Comparison of ENCODE assay signal across 8 cellular contexts in the genomic region with DNA sequence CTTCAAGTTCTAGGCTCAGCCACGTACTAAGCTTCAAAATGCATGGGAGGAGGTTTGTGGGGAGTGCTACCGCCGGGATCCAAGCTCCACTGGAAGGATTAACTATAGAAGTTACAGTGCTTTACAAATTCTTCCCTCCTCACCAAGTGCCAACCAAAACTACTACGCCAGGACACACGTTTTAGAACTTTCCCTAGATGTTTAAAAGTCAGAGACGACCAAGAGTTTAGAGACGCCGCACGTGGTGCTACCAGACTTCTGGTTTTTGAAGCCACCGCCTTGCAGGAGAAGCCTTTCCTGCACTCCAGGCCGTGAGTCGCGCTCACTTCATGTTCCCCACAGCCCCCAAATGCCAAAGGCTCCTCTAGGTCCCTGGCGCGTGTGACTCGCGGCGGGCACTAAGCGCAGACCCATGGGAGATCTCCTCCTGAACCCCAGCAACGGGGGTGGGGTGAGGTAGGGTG. TPM values are rescaled to one million over a fixed set of nuclear protein-coding genes. Genes with fewer than 3 reads are reported as not detected.
A peak's percentile ranks its signal among the peaks of the same experiment; 100 is the strongest.
DNase-seq lines count a peak whose midpoint lies in the region; ATAC-seq and TF ChIP-seq lines count a peak whose summit lies in the region.

No MANE protein-coding gene starts in this region.

- H3K4me1 Mint-ChIP-seq in T-helper 17 cell: peaks cover 21% of the 10 kb centered on the region

- H3K79me2 ChIP-seq in DOHH2 (ENCODE audit: control insufficient read depth, low read length) (peaks cover 67% of the 10 kb centered on the region), mesendoderm (ENCODE audit: control insufficient read depth, insufficient read depth, low read length) (peaks cover 38% of the 10 kb centered on the region)

- H3K23ac ChIP-seq in mesendoderm (ENCODE audit: low read length): no peak overlapping the region

- no peaks in the 10 kb centered on the region for H3K9me2 ChIP-seq in DOHH2 (replicated peaks; ENCODE audit: control insufficient read depth, low read length)

- no peak overlapping the region for H3K18ac ChIP-seq in mesendoderm (ENCODE audit: low read length)

- peaks cover 4% of the 10 kb centered on the region for H3K36me3 Mint-ChIP-seq in T-helper 17 cell (ENCODE audit: low read depth)

- H3K27me3 Mint-ChIP-seq in T-helper 17 cell: no peaks in the 10 kb centered on the region

- H3K27ac Mint-ChIP-seq in T-helper 17 cell: peak overlapping the region; percentile 99

- no peaks in the 10 kb centered on the region for H3K79me1 ChIP-seq in mesendoderm (ENCODE audit: low read length)

- H3K36me3 ChIP-seq in DOHH2 (ENCODE audit: control insufficient read depth, low read length): peaks cover 15% of the 10 kb centered on the region
- no peaks in the 10 kb centered on the region for H3K36me3 ChIP-seq in endocrine pancreas (ENCODE audit: control insufficient read depth, insufficient read depth, low read length)
- H3K36me3 ChIP-seq in mesendoderm (ENCODE audit: control insufficient read depth, insufficient read depth, low read length): no peaks in the 10 kb centered on the region
- H3K36me3 ChIP-seq in aorta (ENCODE audit: control insufficient read depth in 1 of 2, insufficient read depth in 2 of 2, low read length in 1 of 2): no peaks in the 10 kb centered on the region

- H2AK5ac ChIP-seq in mesendoderm (ENCODE audit: low read length): no peak overlapping the region

- no peak overlapping the region for H2BK5ac ChIP-seq in mesendoderm (ENCODE audit: low read length)

- H3K27ac ChIP-seq in DOHH2 (ENCODE audit: low read depth, low read length) (peak overlapping the region; percentile 79), mesendoderm (ENCODE audit: low read depth, low read length) (peak overlapping the region; percentile 71), aorta (ENCODE audit: low read depth in 1 of 2, low read length in 2 of 2) (peak overlapping the region in 1 of 2 donors; percentile 80)

- intact Hi-C loops in aorta (cut with DNase I): loop anchor here in 1 of 2 donors (2.0 to 5.0 kb wide), 2 partner anchors 21 to 384 kb away; a partner anchor contains a TSS

- H3K4me1 ChIP-seq in DOHH2 (ENCODE audit: control insufficient read depth, low read length) (peaks cover 38% of the 10 kb centered on the region), endocrine pancreas (ENCODE audit: control insufficient read depth, insufficient read depth, low read length) (no peaks in the 10 kb centered on the region), mesendoderm (ENCODE audit: control insufficient read depth, low read depth, low read length) (no peaks in the 10 kb centered on the region), aorta (ENCODE audit: control insufficient read depth in 1 of 2, insufficient read depth in 2 of 2, low read length in 2 of 2) (no peaks in the 10 kb centered on the region)

- H3K27me3 ChIP-seq in DOHH2 (ENCODE audit: control insufficient read depth, low read length) (no peaks in the 10 kb centered on the region), endocrine pancreas (ENCODE audit: control insufficient read depth, insufficient read depth, low read length) (no peaks in the 10 kb centered on the region), mesendoderm (ENCODE audit: insufficient read depth, low read length, poor library complexity) (no peaks in the 10 kb centered on the region), aorta (ENCODE audit: control insufficient read depth in 1 of 2, insufficient read depth in 2 of 2, low read length in 1 of 2) (no peaks in the 10 kb centered on the region)

- peaks cover 3% of the 10 kb centered on the region; the same call in 1 of the 2 replicates for H4K20me1 ChIP-seq in DOHH2 (ENCODE audit: control insufficient read depth, insufficient read depth, low read depth, low read length)

- no peak overlapping the region for H2BK120ac ChIP-seq in mesendoderm (ENCODE audit: low read depth, low read length)

- H3K9me3 ChIP-seq in DOHH2 (ENCODE audit: control insufficient read depth, insufficient read depth, low read length): no peaks in the 10 kb centered on the region
- H3K9me3 ChIP-seq in T-helper 17 cell (ENCODE audit: control insufficient read depth, low read length, poor library complexity, severe bottlenecking): no peaks in the 10 kb centered on the region
- H3K9me3 ChIP-seq in endocrine pancreas (ENCODE audit: control insufficient read depth, low read length): no peaks in the 10 kb centered on the region
- no peaks in the 10 kb centered on the region for H3K9me3 ChIP-seq in aorta (ENCODE audit: control insufficient read depth, low read length)

- WGBS in mesendoderm (ENCODE audit: extremely low coverage, insufficient coverage, low lambda C conversion rate): no CpG with 5 or more reads among the region's 20 CpGs
- WGBS in aorta, 2 donors: 0 to 1% methylated on average over 20 of the region's 20 CpGs

- DNase-seq in T-helper 17 cell: no peak
- peak; percentile 59 for DNase-seq in mesendoderm
- peak in 1 of 2 donors; percentile 63 for DNase-seq in aorta
- DNase-seq in effector CD8-positive, alpha-beta T cell (lab: John Stamatoyannopoulos, UW): no peak
- no peak for DNase-seq in GM10266 (ENCODE audit: extremely low spot score)

- ATAC-seq in HG03045 (IDR thresholded peaks at IDR 0.05; ENCODE audit: unreplicated experiment) (peak; percentile 10), T-helper 17 cell (peak; percentile 8), aorta (ENCODE audit: low FRiP score) (peak; percentile 45)

- H2BK15ac ChIP-seq in mesendoderm (replicated peaks; ENCODE audit: low read depth): no peak overlapping the region

- no peak for TF ChIP-seq CTCF in DOHH2 (IDR thresholded peaks at IDR 0.05; ENCODE audit: low read depth, low read length, poor library complexity, severe bottlenecking)
- TF ChIP-seq CTCF in GM10266 (IDR thresholded peaks at IDR 0.05; ENCODE audit: control insufficient read depth, insufficient read depth, low read depth, missing control alignments): no peak

- peak overlapping the region; percentile 96 for H3K56ac ChIP-seq in mesendoderm (ENCODE audit: low read length)

- peaks cover 20% of the 10 kb centered on the region for H3F3A ChIP-seq in DOHH2 (ENCODE audit: control insufficient read depth, insufficient read depth)

- peak overlapping the region; percentile 92 for H3K4me3 Mint-ChIP-seq in T-helper 17 cell

- peak overlapping the region; percentile 85 for H3K9ac ChIP-seq in endocrine pancreas (ENCODE audit: control insufficient read depth, insufficient read depth, low read length)
- H3K9ac ChIP-seq in mesendoderm (ENCODE audit: low read length): peak overlapping the region; percentile 98

- no peak overlapping the region for H4K8ac ChIP-seq in mesendoderm (ENCODE audit: low read depth, low read length)

- peak overlapping the region; percentile 87 for H3K4me3 ChIP-seq in DOHH2 (ENCODE audit: low read length)
- H3K4me3 ChIP-seq in endocrine pancreas (ENCODE audit: control insufficient read depth, insufficient read depth, low read length): peak overlapping the region; percentile 81
- H3K4me3 ChIP-seq in mesendoderm (ENCODE audit: low read length): peak overlapping the region; percentile 88
- peak overlapping the region; percentile 53 to 62 for H3K4me3 ChIP-seq in aorta (ENCODE audit: low read length in 2 of 2)

- H4K5ac ChIP-seq in mesendoderm (ENCODE audit: low read length): no peak overlapping the region

- H3K4me2 ChIP-seq in DOHH2 (ENCODE audit: low read length): peak overlapping the region; percentile 86
- H3K4me2 ChIP-seq in mesendoderm (ENCODE audit: low read length): peak overlapping the region; percentile 51

- no peak overlapping the region for H3K4ac ChIP-seq in mesendoderm (ENCODE audit: low read depth, low read length)

RNA-seq across cellular contexts. Expression of a gene that starts 0.7 kb away (rescaled TPM):
- total RNA-seq in T-helper 17 cell (100 to 1,000 TPM; 120 to 148 TPM), aorta (10 to 100 TPM; 82.8 to 84.8 TPM)
- polyA plus RNA-seq in mesendoderm (2013, experiment 1 of 2): 197 TPM
- 198 TPM for polyA plus RNA-seq in mesendoderm (2013, experiment 2 of 2)
- 100 to 1,000 TPM in 1 of 2 donors, 10 to 100 TPM in 1; 99.8 to 105 TPM for polyA plus RNA-seq in aorta

RNA-seq across cellular contexts. Expression of a gene that starts 11.4 kb away (rescaled TPM):
- total RNA-seq in T-helper 17 cell (10 to 100 TPM; 53.8 to 60.9 TPM), aorta (1 to 10 TPM; 1.4 to 2.0 TPM)
- 0.38 TPM for polyA plus RNA-seq in mesendoderm (2013, experiment 1 of 2)
- 0.31 TPM for polyA plus RNA-seq in mesendoderm (2013, experiment 2 of 2)
- polyA plus RNA-seq in aorta: under 1 TPM in 1 of 2 donors, not detected in 1; 0.49 TPM

Comparison
In these comparisons a context has a peak if more than half of its experiments do, and no peak if none do; other contexts are left out.
1. RNA of a gene that starts 11.4 kb away (total RNA-seq): 53.8 to 60.9 TPM in T-helper 17 cell; 1.4 to 2.0 TPM in aorta; every median in the first group is over 10 times any median in the second.
2. Peak in every context shown above with its lines, with median percentiles within 50 percentile points of each other: H3K4me3 ChIP-seq and ATAC-seq.